ENCODE assay signal across 9 cellular contexts in the genomic region with DNA sequence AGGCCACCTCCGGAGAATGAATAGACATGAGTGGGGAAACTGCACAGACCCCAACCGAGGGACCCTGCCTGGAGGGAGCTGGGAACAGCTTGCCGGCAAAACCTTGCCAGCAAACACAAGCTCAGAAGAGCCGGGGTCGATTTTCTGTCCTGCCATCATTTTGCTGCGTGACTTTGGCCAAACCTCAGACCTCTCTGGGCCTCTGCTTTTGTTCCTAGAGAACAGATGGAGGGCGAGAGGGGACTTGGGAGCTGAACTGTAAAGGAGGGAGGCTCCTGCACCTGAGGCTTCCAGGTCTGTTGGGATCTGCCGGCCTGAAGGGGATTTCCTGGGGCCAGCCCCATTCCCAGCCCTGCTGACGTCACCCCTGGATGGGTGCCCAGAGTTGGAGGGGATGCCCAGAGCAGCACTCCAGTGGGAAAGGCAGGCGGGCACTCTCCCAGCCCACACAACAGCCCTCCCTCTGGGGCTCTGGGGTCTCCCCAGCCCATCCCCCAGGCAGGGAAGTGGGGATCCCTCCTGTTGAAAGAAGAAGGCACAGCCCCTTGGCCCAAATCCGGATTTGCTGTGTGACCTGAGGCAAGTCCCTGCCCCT. TPM values are rescaled to one million over a fixed set of nuclear protein-coding genes. Genes with fewer than 3 reads are reported as not detected.
DNase-seq lines count a peak whose midpoint lies in the region; ATAC-seq and TF ChIP-seq lines count a peak whose summit lies in the region.
"Had no signal": no experiment of that assay in that cellular context is flagged by ENCODE, and none has a peak within 500 bp of the region (broad histone marks: within the 10 kb centered on the region; RNA-seq: fewer than 3 reads in every experiment).

No MANE protein-coding gene starts in this region.

- no peak overlapping the region for H3K9ac ChIP-seq in Karpas-422 (ENCODE audit: low read length)

- no peaks in the 10 kb centered on the region for H3K4me1 Mint-ChIP-seq in activated T-cell treated with anti-CD3 and anti-CD28 coated beads, Interleukin-2, amount 50 U/mL, for 4 hours (ENCODE audit: low read depth)

- H3K27me3 ChIP-seq in spleen (replicated peaks in 1 of 7) (no peaks in the 10 kb centered on the region), Karpas-422 (ENCODE audit: low read length) (no peaks in the 10 kb centered on the region)

- H3K79me2 ChIP-seq in Karpas-422 (ENCODE audit: low read length): no peaks in the 10 kb centered on the region

- CTCF ChIA-PET in HEK293 (lab: Yijun Ruan, JAX): no interaction called here

- no peak for TF ChIP-seq POLR2A in spleen (IDR thresholded peaks at IDR 0.05)

- H3K4me3 ChIP-seq in HEK293 (ENCODE audit: low read depth, low read length): no peak overlapping the region
- H3K4me3 ChIP-seq in spleen: no peak overlapping the region
- H3K4me3 ChIP-seq in Karpas-422 (ENCODE audit: low read length): no peak overlapping the region

- no peak overlapping the region for H3K4me2 ChIP-seq in Karpas-422 (ENCODE audit: low read depth, low read length, poor library complexity, severe bottlenecking)

- intact Hi-C loops in cardiac septum (cut with DNase I) (no loop called here), spleen (cut with DNase I; ENCODE audit: low total_unique reads) (no loop called here)

- POLR2A ChIA-PET in HEK293 (lab: Yijun Ruan, JAX): interaction anchor here (1.1 kb wide), 1 partner anchor 16 kb away, joined by 3 read pairs; no protein-coding TSS in a partner anchor

- peak; percentile 62 for DNase-seq in SHP77 treated with DMSO at 0.1 percent for 48 hours (lab: John Stamatoyannopoulos, UW)
- peak; percentile 94 for DNase-seq in cardiac septum (ENCODE audit: low spot score)
- DNase-seq in spleen: peak; percentile 78
- no peak for DNase-seq in Karpas-422
- no peak for DNase-seq in activated T-cell treated with anti-CD3 and anti-CD28 coated beads, Interleukin-2, amount 50 U/mL, for 4 hours
- DNase-seq in NOMO-1 treated with DMSO at 0.1 percent for 48 hours (lab: John Stamatoyannopoulos, UW; ENCODE audit: unreplicated experiment): no peak
- DNase-seq in activated CD4-positive, alpha-beta T cell treated with anti-CD3 and anti-CD28 coated beads for 4 hours: no peak
- DNase-seq: activated CD4-positive, alpha-beta T cell treated with anti-CD3 and anti-CD28 coated beads, Interleukin-2, amount 50 U/mL, for 4 hours had no signal

- no peaks in the 10 kb centered on the region for H3K9me3 Mint-ChIP-seq in activated T-cell treated with anti-CD3 and anti-CD28 coated beads, Interleukin-2, amount 50 U/mL, for 4 hours

- no peak overlapping the region for H3K27ac ChIP-seq in HEK293 (ENCODE audit: extremely low read depth, low read depth, low read length)
- peak overlapping the region in 4 of 8 donors; percentile 45 to 68 (median 64) for H3K27ac ChIP-seq in spleen
- no peak overlapping the region for H3K27ac ChIP-seq in Karpas-422 (ENCODE audit: low read length)

- H3K9me3 ChIP-seq in HEK293 (ENCODE audit: control insufficient read depth, insufficient read depth, low read depth, low read length) (no peaks in the 10 kb centered on the region), spleen (no peaks in the 10 kb centered on the region), Karpas-422 (ENCODE audit: low read length) (no peaks in the 10 kb centered on the region)

- no peaks in the 10 kb centered on the region for H3K9me2 ChIP-seq in Karpas-422 (replicated peaks; ENCODE audit: insufficient read depth, low read length)

- H2AFZ ChIP-seq in Karpas-422 (ENCODE audit: low read length): no peak overlapping the region

- no peak overlapping the region for H3K4me3 Mint-ChIP-seq in activated T-cell treated with anti-CD3 and anti-CD28 coated beads, Interleukin-2, amount 50 U/mL, for 4 hours

- H3K4me1 ChIP-seq in HEK293 (ENCODE audit: control insufficient read depth, insufficient read depth, low read length) (no peaks in the 10 kb centered on the region; the same call in 1 of the 2 replicates), spleen (peaks cover 0 to 91% (median 48%) of the 10 kb centered on the region in 6 donors), Karpas-422 (ENCODE audit: low read length) (peaks cover 9% of the 10 kb centered on the region)

- no peaks in the 10 kb centered on the region for H3K36me3 ChIP-seq in HEK293 (ENCODE audit: control insufficient read depth in 2 of 2, insufficient read depth in 1 of 2, low read length in 2 of 2)
- no peaks in the 10 kb centered on the region for H3K36me3 ChIP-seq in spleen
- H3K36me3 ChIP-seq in Karpas-422 (ENCODE audit: insufficient read depth, low read length): no peaks in the 10 kb centered on the region

- no peaks in the 10 kb centered on the region for H3K36me3 Mint-ChIP-seq in activated T-cell treated with anti-CD3 and anti-CD28 coated beads, Interleukin-2, amount 50 U/mL, for 4 hours (ENCODE audit: insufficient read depth)

- 58 to 71% (median 64%) methylated on average over 11 of the region's 11 CpGs for WGBS in spleen, 5 donors

- H3K27me3 Mint-ChIP-seq in activated T-cell treated with anti-CD3 and anti-CD28 coated beads, Interleukin-2, amount 50 U/mL, for 4 hours (ENCODE audit: low read depth): no peaks in the 10 kb centered on the region

- no peak for ATAC-seq in activated T-cell treated with anti-CD3 and anti-CD28 coated beads, Interleukin-2, amount 50 U/mL, for 4 hours

- no peaks in the 10 kb centered on the region for H4K20me1 ChIP-seq in Karpas-422 (ENCODE audit: insufficient read depth, low read depth, low read length)

- TF ChIP-seq CTCF in HEK293 (tag by site-specific recombination; IDR thresholded peaks at IDR 0.05) (no peak), spleen (IDR thresholded peaks at IDR 0.05 in 8 of 11, conservative IDR thresholded peaks at IDR 0.05 in 3 of 11) (no peak)

TF ChIP-seq in HEK293, 187 proteins besides CTCF, POLR2A, EP300 and RAD21 (continues in another document):
- TF ChIP-seq KLF16 (tag by site-specific recombination; IDR thresholded peaks at IDR 0.05) (no peak), BCL11B (tag by site-specific recombination; IDR thresholded peaks at IDR 0.05; ENCODE audit: low read depth) (no peak), ZNF335 (tag by site-specific recombination; conservative IDR thresholded peaks at IDR 0.05) (no peak), ZFHX2 (tag by site-specific recombination; conservative IDR thresholded peaks at IDR 0.05) (peak; percentile 56), REPIN1 (tag by site-specific recombination; IDR thresholded peaks at IDR 0.05; ENCODE audit: low read depth) (no peak), ZNF600 (tag by site-specific recombination; IDR thresholded peaks at IDR 0.05) (0 out of 2 replicates have a peak, but pooled peaks have one; percentile 37), ZBTB1 (tag by site-specific recombination; IDR thresholded peaks at IDR 0.05) (no peak), ZNF624 (tag by site-specific recombination; IDR thresholded peaks at IDR 0.05) (no peak), OSR2 (tag by site-specific recombination; IDR thresholded peaks at IDR 0.05) (no peak), ZNF76 (tag by site-specific recombination; IDR thresholded peaks at IDR 0.05; ENCODE audit: borderline replicate concordance, low read depth) (no peak)
- TF ChIP-seq, protein P1, sequence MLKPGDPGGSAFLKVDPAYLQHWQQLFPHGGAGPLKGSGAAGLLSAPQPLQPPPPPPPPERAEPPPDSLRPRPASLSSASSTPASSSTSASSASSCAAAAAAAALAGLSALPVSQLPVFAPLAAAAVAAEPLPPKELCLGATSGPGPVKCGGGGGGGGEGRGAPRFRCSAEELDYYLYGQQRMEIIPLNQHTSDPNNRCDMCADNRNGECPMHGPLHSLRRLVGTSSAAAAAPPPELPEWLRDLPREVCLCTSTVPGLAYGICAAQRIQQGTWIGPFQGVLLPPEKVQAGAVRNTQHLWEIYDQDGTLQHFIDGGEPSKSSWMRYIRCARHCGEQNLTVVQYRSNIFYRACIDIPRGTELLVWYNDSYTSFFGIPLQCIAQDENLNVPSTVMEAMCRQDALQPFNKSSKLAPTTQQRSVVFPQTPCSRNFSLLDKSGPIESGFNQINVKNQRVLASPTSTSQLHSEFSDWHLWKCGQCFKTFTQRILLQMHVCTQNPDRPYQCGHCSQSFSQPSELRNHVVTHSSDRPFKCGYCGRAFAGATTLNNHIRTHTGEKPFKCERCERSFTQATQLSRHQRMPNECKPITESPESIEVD (tag by site-specific recombination; IDR thresholded peaks at IDR 0.05): no peak
- TF ChIP-seq, protein P2, sequence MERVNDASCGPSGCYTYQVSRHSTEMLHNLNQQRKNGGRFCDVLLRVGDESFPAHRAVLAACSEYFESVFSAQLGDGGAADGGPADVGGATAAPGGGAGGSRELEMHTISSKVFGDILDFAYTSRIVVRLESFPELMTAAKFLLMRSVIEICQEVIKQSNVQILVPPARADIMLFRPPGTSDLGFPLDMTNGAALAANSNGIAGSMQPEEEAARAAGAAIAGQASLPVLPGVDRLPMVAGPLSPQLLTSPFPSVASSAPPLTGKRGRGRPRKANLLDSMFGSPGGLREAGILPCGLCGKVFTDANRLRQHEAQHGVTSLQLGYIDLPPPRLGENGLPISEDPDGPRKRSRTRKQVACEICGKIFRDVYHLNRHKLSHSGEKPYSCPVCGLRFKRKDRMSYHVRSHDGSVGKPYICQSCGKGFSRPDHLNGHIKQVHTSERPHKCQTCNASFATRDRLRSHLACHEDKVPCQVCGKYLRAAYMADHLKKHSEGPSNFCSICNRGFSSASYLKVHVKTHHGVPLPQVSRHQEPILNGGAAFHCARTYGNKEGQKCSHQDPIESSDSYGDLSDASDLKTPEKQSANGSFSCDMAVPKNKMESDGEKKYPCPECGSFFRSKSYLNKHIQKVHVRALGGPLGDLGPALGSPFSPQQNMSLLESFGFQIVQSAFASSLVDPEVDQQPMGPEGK (tag by site-specific recombination; IDR thresholded peaks at IDR 0.05): peak; percentile 78
- TF ChIP-seq, protein P3, sequence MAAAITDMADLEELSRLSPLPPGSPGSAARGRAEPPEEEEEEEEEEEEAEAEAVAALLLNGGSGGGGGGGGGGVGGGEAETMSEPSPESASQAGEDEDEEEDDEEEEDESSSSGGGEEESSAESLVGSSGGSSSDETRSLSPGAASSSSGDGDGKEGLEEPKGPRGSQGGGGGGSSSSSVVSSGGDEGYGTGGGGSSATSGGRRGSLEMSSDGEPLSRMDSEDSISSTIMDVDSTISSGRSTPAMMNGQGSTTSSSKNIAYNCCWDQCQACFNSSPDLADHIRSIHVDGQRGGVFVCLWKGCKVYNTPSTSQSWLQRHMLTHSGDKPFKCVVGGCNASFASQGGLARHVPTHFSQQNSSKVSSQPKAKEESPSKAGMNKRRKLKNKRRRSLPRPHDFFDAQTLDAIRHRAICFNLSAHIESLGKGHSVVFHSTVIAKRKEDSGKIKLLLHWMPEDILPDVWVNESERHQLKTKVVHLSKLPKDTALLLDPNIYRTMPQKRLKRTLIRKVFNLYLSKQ (tag by site-specific recombination; IDR thresholded peaks at IDR 0.05; ENCODE audit: borderline replicate concordance): no peak

RNA-seq across cellular contexts. Expression of a gene that starts 40.4 kb away (rescaled TPM):
- total RNA-seq in cardiac septum (829 TPM), spleen (100 to 1,000 TPM in 2 of 7 donors, 10 to 100 TPM in 5; 38.9 to 133 (median 68.9) TPM)
- 10 to 100 TPM in 1 of 3 donors, 1 to 10 TPM in 2; 6.9 to 28.0 (median 9.3) TPM for polyA plus RNA-seq in spleen
- not detected in 2 replicates for total RNA-seq in Karpas-422 (2014; rRNA removed; shearing (Covaris generic); ENCODE audit: low replicate concordance)
- 1 to 10 TPM in 1 of 3 donors, under 1 TPM in 2; 0.56 to 1.4 (median 0.79) TPM for total RNA-seq in activated T-cell treated with anti-CD3 and anti-CD28 coated beads, Interleukin-2, amount 50 U/mL, for 4 hours

Comparison
In these comparisons a context has a peak if more than half of its experiments do, and no peak if none do; other contexts are left out.
1. DNase-seq: peak in SHP77 treated with DMSO at 0.1 percent for 48 hours (single experiment), cardiac septum (single experiment) and spleen (single experiment); none in Karpas-422 (single experiment), activated T-cell treated with anti-CD3 and anti-CD28 coated beads, Interleukin-2, amount 50 U/mL, for 4 hours (single experiment), NOMO-1 treated with DMSO at 0.1 percent for 48 hours (single experiment) and activated CD4-positive, alpha-beta T cell treated with anti-CD3 and anti-CD28 coated beads for 4 hours (0 of 2).
2. RNA of a gene that starts 40.4 kb away (total RNA-seq): 829 TPM in cardiac septum (single experiment) and 38.9 to 133 TPM in spleen; 0.56 to 1.4 TPM in activated T-cell treated with anti-CD3 and anti-CD28 coated beads, Interleukin-2, amount 50 U/mL, for 4 hours and not detected in Karpas-422; every median in the first group is over 10 times any median in the second.